Comparison of ENCODE assay signal across 8 cellular contexts in genomic region chr15:90165659-90166489, GRCh38. TPM values are rescaled to one million over a fixed set of nuclear protein-coding genes. Genes with fewer than 3 reads are reported as not detected.
DNase-seq lines count a peak whose midpoint lies in the region; TF ChIP-seq lines count a peak whose summit lies in the region.

No MANE protein-coding gene starts in this region.

- H3K4me1 ChIP-seq in Loucy (ENCODE audit: insufficient read depth, low read length, poor library complexity, severe bottlenecking), result no peaks in the 10 kb centered on the region
- H3K4me1 ChIP-seq in effector memory CD4-positive, alpha-beta T cell (ENCODE audit: control insufficient read depth, insufficient read depth, low read length, poor library complexity, severe bottlenecking), result no peaks in the 10 kb centered on the region

- H3K9ac ChIP-seq in Loucy (ENCODE audit: low read depth, low read length, poor library complexity, severe bottlenecking), result no peak overlapping the region

- no peaks in the 10 kb centered on the region for H3K9me2 ChIP-seq in Loucy (replicated peaks; ENCODE audit: low read depth, low read length)

- H3K36me3 ChIP-seq in Loucy (ENCODE audit: insufficient read depth, low read length) (no peaks in the 10 kb centered on the region), H7 (replicated peaks; ENCODE audit: control insufficient read depth, insufficient read depth, low read length) (no peaks in the 10 kb centered on the region)
- no peaks in the 10 kb centered on the region for H3K36me3 ChIP-seq in effector memory CD4-positive, alpha-beta T cell (ENCODE audit: control insufficient read depth, insufficient read depth, low read length)

- H3K79me2 ChIP-seq in Loucy (ENCODE audit: insufficient read depth, low read length), result no peaks in the 10 kb centered on the region

- TF ChIP-seq CTCF in Loucy (conservative IDR thresholded peaks at IDR 0.05; ENCODE audit: low read length) (no peak), fibroblast of the aortic adventitia (IDR thresholded peaks at IDR 0.05; ENCODE audit: insufficient read depth, low read length) (no peak)

- peak overlapping the region; percentile 47 for H3K4me2 ChIP-seq in Loucy (ENCODE audit: low read depth, low read length, poor library complexity, severe bottlenecking)

- H3K27ac ChIP-seq in effector memory CD4-positive, alpha-beta T cell (ENCODE audit: insufficient read depth, low read length, poor library complexity, severe bottlenecking), result no peak overlapping the region

- H3K27me3 ChIP-seq in Loucy (ENCODE audit: insufficient read depth, low read length, poor library complexity, severe bottlenecking), result no peaks in the 10 kb centered on the region
- no peaks in the 10 kb centered on the region for H3K27me3 ChIP-seq in H7 (ENCODE audit: control insufficient read depth, insufficient read depth, low read length)
- H3K27me3 ChIP-seq in effector memory CD4-positive, alpha-beta T cell (replicated peaks; ENCODE audit: control insufficient read depth, insufficient read depth, low read length, poor library complexity, severe bottlenecking), result no peaks in the 10 kb centered on the region

- H4K20me1 ChIP-seq in Loucy (ENCODE audit: insufficient read depth, low read length, poor library complexity, severe bottlenecking), result no peaks in the 10 kb centered on the region

- no peaks in the 10 kb centered on the region for H3K9me3 ChIP-seq in Loucy (ENCODE audit: insufficient read depth, low read depth, low read length)
- H3K9me3 ChIP-seq in effector memory CD4-positive, alpha-beta T cell (ENCODE audit: control insufficient read depth, low read length), result no peaks in the 10 kb centered on the region

- no peaks in the 10 kb centered on the region for H3F3A ChIP-seq in Loucy (ENCODE audit: low read depth)

- peak overlapping the region; percentile 41 for H2AFZ ChIP-seq in Loucy (ENCODE audit: low read length)

- peak overlapping the region; percentile 20 for H3K4me3 ChIP-seq in Loucy (ENCODE audit: low read length, poor library complexity, severe bottlenecking)
- H3K4me3 ChIP-seq in fibroblast of the aortic adventitia (ENCODE audit: low read depth, low read length), result no peak overlapping the region
- no peak overlapping the region for H3K4me3 ChIP-seq in H7 (ENCODE audit: insufficient read depth, low read depth, low read length)
- no peak overlapping the region for H3K4me3 ChIP-seq in effector memory CD4-positive, alpha-beta T cell (ENCODE audit: insufficient read depth, low read depth, low read length, poor library complexity, severe bottlenecking)

- peak; percentile 31 for DNase-seq in 8988T
- DNase-seq in GM04503 (ENCODE audit: low read depth), result peak; percentile 96
- peak; percentile 95 for DNase-seq in T1000 (lab: John Stamatoyannopoulos, UW)
- DNase-seq in fibroblast of the aortic adventitia (ENCODE audit: low read depth), result peak; percentile 96
- peak; percentile 26 for DNase-seq in putamen (ENCODE audit: low spot score)
- no peak for DNase-seq in H7
- DNase-seq in effector memory CD4-positive, alpha-beta T cell, result no peak

RNA-seq across cellular contexts. Expression of gene SEMA4B, which starts 35.3 kb away (rescaled TPM):
- 9.2 and 14.5 TPM in 2 replicates for total RNA-seq in fibroblast of the aortic adventitia (ENCODE audit: low replicate concordance)
- 53.0 and 61.0 TPM in 2 replicates for total RNA-seq in H7 (2014; rRNA removed; shearing (Covaris generic))

Comparison
In these comparisons a context has a peak if more than half of its experiments do, and no peak if none do; other contexts are left out.
1. DNase-seq: peak in 8988T (single experiment), GM04503 (single experiment), T1000 (single experiment), fibroblast of the aortic adventitia (single experiment) and putamen (single experiment); none in H7 (single experiment) and effector memory CD4-positive, alpha-beta T cell (0 of 3).